In the genomic region with DNA sequence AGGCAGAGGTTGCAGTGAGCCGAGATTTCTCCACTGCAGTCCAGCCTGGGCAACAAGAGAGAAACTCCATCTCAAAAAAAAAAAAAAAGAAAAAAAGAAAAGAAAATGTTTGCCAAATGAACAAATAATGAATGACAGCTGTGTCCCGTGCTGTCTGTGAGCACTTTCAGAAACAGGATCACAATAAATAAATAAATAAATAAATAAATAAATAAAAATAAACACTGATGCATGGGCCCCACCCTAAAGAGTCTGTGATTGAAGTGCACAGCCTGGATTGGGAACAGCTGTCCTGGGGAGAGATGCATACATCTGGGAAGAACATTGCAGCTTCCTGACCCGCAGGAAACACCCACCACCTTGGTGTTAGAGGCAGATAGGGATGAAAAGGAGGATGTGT, we compare ENCODE assay signal across 9 cellular contexts.
"Had no signal": no experiment of that assay in that cellular context is flagged by ENCODE, and none has a peak within 500 bp of the region (broad histone marks: within the 10 kb centered on the region; RNA-seq: fewer than 3 reads in every experiment).

No MANE protein-coding gene starts in this region.

- H2AFZ ChIP-seq: GM23248 had no signal

- H3K9me3 ChIP-seq: HAP-1 had no signal

- ATAC-seq: HCT116, K562 had no signal

- H3K9ac ChIP-seq: GM23248 had no signal

- DNase-seq: GM23248, GOT3, H7, IMR-90, KG1 had no signal

- H3K4me3 ChIP-seq: GM23248, HAP-1, K562 had no signal

- H3K27ac ChIP-seq: GM23248 had no signal

- H3K4me1 ChIP-seq: HAP-1 had no signal

- H3K36me3 ChIP-seq: HAP-1 had no signal

- FAIRE-seq: HTR-8/SVneo, K562 had no signal
